ENCODE assay signal across 29 cellular contexts in the genomic region with DNA sequence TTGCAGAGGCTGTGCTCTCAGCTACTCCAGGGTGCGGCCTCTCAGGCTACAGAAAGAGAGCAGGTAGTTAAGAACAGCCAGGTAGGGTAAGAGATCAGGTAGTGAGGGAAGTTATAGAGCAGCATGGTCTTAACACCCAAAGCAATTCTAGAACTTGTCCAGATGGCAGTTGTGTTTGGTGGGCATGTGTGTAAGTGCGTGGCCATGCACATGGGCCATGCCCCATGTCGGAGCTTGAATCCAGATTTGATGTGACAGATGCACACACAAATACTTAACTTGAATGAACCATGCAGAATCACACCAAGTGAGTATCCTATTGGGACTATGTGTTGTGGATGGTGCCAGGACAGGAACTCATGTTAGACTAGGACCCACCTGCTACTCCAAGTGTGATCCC.
"Had no signal": no experiment of that assay in that cellular context is flagged by ENCODE, and none has a peak within 500 bp of the region (broad histone marks: within the 10 kb centered on the region; RNA-seq: fewer than 3 reads in every experiment).

No MANE protein-coding gene starts in this region.

- H3K27ac Mint-ChIP-seq: activated CD4-positive, alpha-beta T cell treated with anti-CD3 and anti-CD28 coated beads for 36 hours; activated CD4-positive, alpha-beta T cell treated with anti-CD3 and anti-CD28 coated beads, Interleukin-2, amount 10 ng/mL, durations not matched to agents 7 days and 5 days; activated CD8-positive, alpha-beta memory T cell treated with anti-CD3 and anti-CD28 coated beads, Interleukin-2, amount 10 ng/mL, durations not matched to agents 7 days and 5 days; activated naive CD8-positive, alpha-beta T cell treated with anti-CD3 and anti-CD28 coated beads for 36 hours; activated T-cell treated with anti-CD3 and anti-CD28 coated beads, Interleukin-2, amount 50 U/mL, for 72 hours; activated T-helper 17 cell treated with anti-CD3 and anti-CD28 coated beads, Interleukin-2, amount 50 U/mL, for 72 hours; T-helper 1 cell treated with Interleukin-12 subunit alpha and Interleukin-12 subunit beta and Interleukin-4 antibody, amounts not matched to agents 30 μg/mL and 1 μg/mL, for 36 hours; T-helper 2 cell treated with Interferon-gamma antibody and Interleukin-4, amounts not matched to agents 5 μg/mL and 100 μg/mL, for 36 hours had no signal

- H3K36me3 Mint-ChIP-seq: activated CD8-positive, alpha-beta memory T cell treated with anti-CD3 and anti-CD28 coated beads, Interleukin-2, amount 10 ng/mL, durations not matched to agents 7 days and 5 days; activated naive CD8-positive, alpha-beta T cell treated with anti-CD3 and anti-CD28 coated beads for 36 hours had no signal

- H3K27me3 Mint-ChIP-seq: activated naive CD8-positive, alpha-beta T cell treated with anti-CD3 and anti-CD28 coated beads for 36 hours had no signal

- H3K9me3 Mint-ChIP-seq: activated CD4-positive, alpha-beta T cell treated with anti-CD3 and anti-CD28 coated beads, Interleukin-2, amount 10 ng/mL, durations not matched to agents 7 days and 5 days; activated naive CD8-positive, alpha-beta T cell treated with anti-CD3 and anti-CD28 coated beads for 36 hours; activated T-cell treated with anti-CD3 and anti-CD28 coated beads, Interleukin-2, amount 50 U/mL, for 72 hours; activated T-helper 17 cell treated with anti-CD3 and anti-CD28 coated beads, Interleukin-2, amount 50 U/mL, for 72 hours; T-helper 1 cell treated with Interleukin-12 subunit alpha and Interleukin-12 subunit beta and Interleukin-4 antibody, amounts not matched to agents 30 μg/mL and 1 μg/mL, for 36 hours; T-helper 2 cell treated with Interferon-gamma antibody and Interleukin-4, amounts not matched to agents 5 μg/mL and 100 μg/mL, for 36 hours had no signal

- H3K4me3 Mint-ChIP-seq: activated CD4-positive, alpha-beta T cell treated with anti-CD3 and anti-CD28 coated beads for 36 hours; activated CD4-positive, alpha-beta T cell treated with anti-CD3 and anti-CD28 coated beads, Interleukin-2, amount 10 ng/mL, durations not matched to agents 7 days and 5 days; activated CD8-positive, alpha-beta memory T cell treated with anti-CD3 and anti-CD28 coated beads, Interleukin-2, amount 10 ng/mL, durations not matched to agents 7 days and 5 days; activated naive CD8-positive, alpha-beta T cell treated with anti-CD3 and anti-CD28 coated beads for 36 hours; activated T-cell treated with anti-CD3 and anti-CD28 coated beads, Interleukin-2, amount 50 U/mL, for 72 hours; activated T-helper 17 cell treated with anti-CD3 and anti-CD28 coated beads, Interleukin-2, amount 50 U/mL, for 72 hours; T-helper 1 cell treated with Interleukin-12 subunit alpha and Interleukin-12 subunit beta and Interleukin-4 antibody, amounts not matched to agents 30 μg/mL and 1 μg/mL, for 36 hours; T-helper 2 cell treated with Interferon-gamma antibody and Interleukin-4, amounts not matched to agents 5 μg/mL and 100 μg/mL, for 36 hours had no signal

- H3K4me1 Mint-ChIP-seq: activated CD4-positive, alpha-beta T cell treated with anti-CD3 and anti-CD28 coated beads for 36 hours; activated CD4-positive, alpha-beta T cell treated with anti-CD3 and anti-CD28 coated beads, Interleukin-2, amount 10 ng/mL, durations not matched to agents 7 days and 5 days; activated CD8-positive, alpha-beta memory T cell treated with anti-CD3 and anti-CD28 coated beads, Interleukin-2, amount 10 ng/mL, durations not matched to agents 7 days and 5 days; activated naive CD8-positive, alpha-beta T cell treated with anti-CD3 and anti-CD28 coated beads for 36 hours; activated T-helper 17 cell treated with anti-CD3 and anti-CD28 coated beads, Interleukin-2, amount 50 U/mL, for 72 hours had no signal

- DNase-seq: activated CD4-positive, alpha-beta T cell treated with anti-CD3 and anti-CD28 coated beads for 36 hours; activated CD4-positive, alpha-beta T cell treated with anti-CD3 and anti-CD28 coated beads, Interleukin-2, amount 10 ng/mL, durations not matched to agents 7 days and 5 days; activated CD4-positive, alpha-beta T cell treated with anti-CD3 and anti-CD28 coated beads, Interleukin-2, amount 50 U/mL, for 48 hours; activated CD8-positive, alpha-beta memory T cell treated with anti-CD3 and anti-CD28 coated beads, Interleukin-2, amount 10 ng/mL, durations not matched to agents 7 days and 5 days; activated effector memory CD4-positive, alpha-beta T cell treated with anti-CD3 and anti-CD28 coated beads, Interleukin-2, amount 50 U/mL, for 16 hours; activated naive CD4-positive, alpha-beta T cell; activated naive CD4-positive, alpha-beta T cell treated with anti-CD3 and anti-CD28 coated beads, Interleukin-2, amount 50 U/mL, for 16 hours; activated naive CD8-positive, alpha-beta T cell treated with anti-CD3 and anti-CD28 coated beads for 36 hours; activated T-cell treated with anti-CD3 and anti-CD28 coated beads, Interleukin-2, amount 50 U/mL, for 1 hour; activated T-cell treated with anti-CD3 and anti-CD28 coated beads, Interleukin-2, amount 50 U/mL, for 72 hours; amniotic stem cell; aorta; brain microvascular endothelial cell; MM.1S; NCI-H1092 treated with DMSO at 0.1 percent for 48 hours; NCI-H1417; NCI-H146; NCI-H187 treated with DMSO at 0.1 percent for 48 hours; NCI-H2081 treated with DMSO at 0.1 percent for 48 hours; NCI-H226; NCI-H446 treated with DMSO at 0.1 percent for 48 hours; NCI-H524; NCI-H69; RPMI8226; SHP77 treated with DMSO at 0.1 percent for 48 hours; SK-N-SH had no signal
